Comparison of ENCODE assay signal across 9 cellular contexts in the genomic region with DNA sequence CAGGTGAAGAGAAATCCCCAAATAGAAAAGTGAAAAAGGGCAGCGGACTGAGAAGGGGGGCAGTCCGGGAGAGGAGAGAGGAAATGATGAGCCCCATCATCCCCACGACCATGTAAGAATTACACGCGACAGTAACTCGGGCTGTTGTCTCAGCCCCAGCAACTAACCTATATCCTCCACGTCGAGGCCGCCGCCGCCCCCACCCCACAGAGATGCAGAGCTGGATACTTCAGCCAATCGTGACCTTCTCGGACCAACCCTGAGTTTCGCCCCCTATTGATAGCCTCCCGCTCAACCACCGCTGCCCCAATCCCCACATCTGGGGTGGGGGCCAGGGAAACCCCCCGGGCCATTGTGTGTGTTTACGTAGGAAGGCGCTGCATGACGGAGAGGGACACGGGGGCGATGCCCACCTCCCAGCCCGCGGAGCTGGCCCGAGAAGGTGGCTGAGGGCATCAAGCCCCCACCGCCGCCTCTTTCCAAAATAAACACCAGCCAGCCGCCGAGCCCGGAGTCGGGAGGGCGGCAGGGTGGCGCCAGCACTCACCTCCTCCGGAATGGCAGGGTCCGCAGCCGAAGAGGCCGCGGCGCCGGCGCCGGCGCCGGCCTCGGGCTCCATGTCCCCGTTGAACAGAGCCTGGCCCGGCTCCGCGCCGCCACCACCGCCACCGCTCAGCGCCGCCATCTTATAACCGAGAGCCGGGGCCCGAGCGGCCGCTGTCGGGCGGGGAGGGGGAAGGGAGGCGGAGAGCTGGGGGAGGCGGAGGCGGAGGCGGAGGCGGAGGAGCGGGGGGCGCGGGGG.
A peak's percentile ranks its signal among the peaks of the same experiment; 100 is the strongest.
DNase-seq lines count a peak whose midpoint lies in the region; ATAC-seq and TF ChIP-seq lines count a peak whose summit lies in the region.
"Had no signal": no experiment of that assay in that cellular context is flagged by ENCODE, and none has a peak within 500 bp of the region (broad histone marks: within the 10 kb centered on the region; RNA-seq: fewer than 3 reads in every experiment).

No MANE protein-coding gene starts in this region.

- ATAC-seq in GM18520 (IDR thresholded peaks at IDR 0.05; ENCODE audit: unreplicated experiment), result peak; percentile 64
- peak; percentile 74 for ATAC-seq in HG03045 (IDR thresholded peaks at IDR 0.05; ENCODE audit: unreplicated experiment)
- peak; percentile 70 for ATAC-seq in central memory CD8-positive, alpha-beta T cell (replicated peaks; ENCODE audit: extremely low read depth, poor library complexity, severe bottlenecking)

- no peaks in the 10 kb centered on the region for H3K27me3 Mint-ChIP-seq in central memory CD8-positive, alpha-beta T cell
- H3K27me3 Mint-ChIP-seq: IgD-negative memory B cell had no signal

- POLR2A ChIA-PET in AG04449 (lab: Yijun Ruan, JAX), result no interaction called here

- peaks cover 13% of the 10 kb centered on the region for H3K36me3 Mint-ChIP-seq in central memory CD8-positive, alpha-beta T cell (ENCODE audit: insufficient read depth)

- TF ChIP-seq CTCF in AG04449 (IDR thresholded peaks at IDR 0.05; ENCODE audit: insufficient read depth, low read length, missing control alignments), result peak; percentile 61

- H3K4me3 ChIP-seq in AG04449 (ENCODE audit: low read depth, low read length), result peak overlapping the region; percentile 82

- H3K4me3 Mint-ChIP-seq in central memory CD8-positive, alpha-beta T cell, result no peak overlapping the region

- peaks cover 22% of the 10 kb centered on the region for H3K4me1 Mint-ChIP-seq in central memory CD8-positive, alpha-beta T cell

- DNase-seq in AG04449 (ENCODE audit: low read depth, low spot score), result no peak
- DNase-seq in NCI-H2171 treated with DMSO at 0.1 percent for 48 hours (lab: John Stamatoyannopoulos, UW), result peak; percentile 70
- peak; percentile 51 for DNase-seq in activated CD4-positive, CD25-positive, alpha-beta regulatory T cell treated with anti-CD3 and anti-CD28 coated beads, Interleukin-2, amount 50 U/mL, for 16 hours (ENCODE audit: low read depth, low spot score)
- peak; percentile 66 to 83 for DNase-seq in central memory CD8-positive, alpha-beta T cell (ENCODE audit: low spot score in 2 of 2)
- peak; percentile 61 for DNase-seq in kidney glomerular epithelial cell (lab: John Stamatoyannopoulos, UW)
- peak; percentile 22 to 51 for DNase-seq in stimulated activated CD4-positive, alpha-beta T cell treated with anti-CD3 and anti-CD28 coated beads, Interleukin-1b, Interleukin-23, amount 100 ng/mL, for 1 hour (ENCODE audit: low read depth in 2 of 2)

- no peak overlapping the region for H3K27ac Mint-ChIP-seq in central memory CD8-positive, alpha-beta T cell (ENCODE audit: low read depth)

- CTCF ChIA-PET in AG04449 (lab: Yijun Ruan, JAX), result interaction anchor here (0.8 to 1.8 kb wide), 4 partner anchors 19 to 272 kb away, joined by 3 to 16 read pairs (median 6); no protein-coding TSS in a partner anchor

- peaks cover 6% of the 10 kb centered on the region for H3K9me3 Mint-ChIP-seq in central memory CD8-positive, alpha-beta T cell
- H3K9me3 Mint-ChIP-seq: IgD-negative memory B cell had no signal
